ENCODE assay signal across 10 cellular contexts in the genomic region with DNA sequence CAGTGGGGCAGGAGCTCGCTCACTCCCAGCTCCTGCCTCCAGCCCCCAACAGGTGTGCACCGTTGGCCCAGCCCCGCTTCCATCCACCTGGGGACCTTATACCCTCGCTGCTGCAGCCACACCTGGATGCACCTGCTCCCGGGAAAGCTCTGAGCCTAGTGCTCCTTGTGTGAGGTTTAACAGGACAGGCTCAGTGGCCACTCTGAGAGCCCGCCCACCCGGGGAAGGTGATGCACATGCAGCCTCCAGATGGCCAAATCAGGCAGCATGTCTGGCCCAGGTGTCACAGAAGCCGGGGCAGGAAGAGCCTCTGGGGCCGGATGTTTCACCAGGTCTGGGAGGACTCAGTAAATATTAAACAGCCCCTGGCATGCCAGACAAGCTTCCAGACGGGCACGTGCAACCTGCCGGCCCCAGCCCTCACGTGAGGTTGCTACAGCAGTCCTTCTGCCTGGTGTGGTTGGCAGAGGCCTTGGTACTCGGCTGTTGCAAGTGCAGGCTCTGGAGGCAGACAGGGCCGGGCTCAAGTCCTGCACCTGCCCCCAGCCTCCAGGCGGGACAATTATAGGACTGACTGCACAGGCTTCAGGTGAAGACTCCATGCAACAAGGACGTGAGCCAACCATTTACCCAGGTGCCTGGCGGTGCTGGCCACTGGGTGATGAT.
DNase-seq lines count a peak whose midpoint lies in the region; ATAC-seq and TF ChIP-seq lines count a peak whose summit lies in the region.
"Had no signal": no experiment of that assay in that cellular context is flagged by ENCODE, and none has a peak within 500 bp of the region (broad histone marks: within the 10 kb centered on the region; RNA-seq: fewer than 3 reads in every experiment).

No MANE protein-coding gene starts in this region.

- H3K9me2 ChIP-seq in Karpas-422 (replicated peaks; ENCODE audit: insufficient read depth, low read length): no peaks in the 10 kb centered on the region

- H3K36me3 ChIP-seq in breast epithelium (no peaks in the 10 kb centered on the region), osteoblast (ENCODE audit: insufficient read depth, low read length) (no peaks in the 10 kb centered on the region), testis (ENCODE audit: low read depth, missing control alignments) (no peaks in the 10 kb centered on the region), Karpas-422 (ENCODE audit: insufficient read depth, low read length) (no peaks in the 10 kb centered on the region)

- TF ChIP-seq POLR2A in breast epithelium (IDR thresholded peaks at IDR 0.05): no peak
- TF ChIP-seq POLR2A in testis (IDR thresholded peaks at IDR 0.05): no peak

- TF ChIP-seq CTCF in breast epithelium (IDR thresholded peaks at IDR 0.05) (no peak), osteoblast (IDR thresholded peaks at IDR 0.05; ENCODE audit: extremely low read depth, low read depth, low read length) (no peak), testis (IDR thresholded peaks at IDR 0.05) (no peak)

- H3K4me3 ChIP-seq in breast epithelium (no peak overlapping the region), osteoblast (ENCODE audit: insufficient read depth, low read length) (no peak overlapping the region), testis (no peak overlapping the region), Karpas-422 (ENCODE audit: low read length) (no peak overlapping the region)

- H2AFZ ChIP-seq in osteoblast (ENCODE audit: low read length) (no peak overlapping the region), Karpas-422 (ENCODE audit: low read length) (no peak overlapping the region)

- DNase-seq in HK-2 (ENCODE audit: unreplicated experiment) (peak; percentile 78), NCI-H2171 (lab: John Stamatoyannopoulos, UW) (peak; percentile 85), breast epithelium (ENCODE audit: low spot score in 2 of 2) (peak; percentile 72 to 77), osteoblast (ENCODE audit: insufficient read length, low spot score, missing footprints) (peak; percentile 63), testis (no peak), Karpas-422 (no peak)
- DNase-seq: activated B cell treated with CpG ODN at 0.5 μM for 24 hours had no signal

- H3K9ac ChIP-seq in Karpas-422 (ENCODE audit: low read length): no peak overlapping the region
- H3K9ac ChIP-seq: KMS-11 had no signal

- no peaks in the 10 kb centered on the region for H3K4me1 ChIP-seq in breast epithelium
- H3K4me1 ChIP-seq in osteoblast (ENCODE audit: insufficient read depth, low read length): no peaks in the 10 kb centered on the region
- H3K4me1 ChIP-seq in testis: peaks cover 6% of the 10 kb centered on the region
- H3K4me1 ChIP-seq in Karpas-422 (ENCODE audit: low read length): no peaks in the 10 kb centered on the region

- no peaks in the 10 kb centered on the region for H3K27me3 ChIP-seq in breast epithelium
- H3K27me3 ChIP-seq in osteoblast (ENCODE audit: insufficient read depth, low read length): no peaks in the 10 kb centered on the region
- no peaks in the 10 kb centered on the region for H3K27me3 ChIP-seq in testis
- H3K27me3 ChIP-seq in Karpas-422 (ENCODE audit: low read length): no peaks in the 10 kb centered on the region

- no peaks in the 10 kb centered on the region for H4K20me1 ChIP-seq in osteoblast (ENCODE audit: insufficient read depth, low read length)
- no peaks in the 10 kb centered on the region for H4K20me1 ChIP-seq in Karpas-422 (ENCODE audit: insufficient read depth, low read depth, low read length)

- peak overlapping the region in 1 of 2 donors; percentile 52 for H3K27ac ChIP-seq in breast epithelium
- no peak overlapping the region for H3K27ac ChIP-seq in osteoblast (ENCODE audit: low read depth, low read length)
- H3K27ac ChIP-seq in testis: no peak overlapping the region
- no peak overlapping the region for H3K27ac ChIP-seq in Karpas-422 (ENCODE audit: low read length)
- H3K27ac ChIP-seq: KMS-11 had no signal

- H3K79me2 ChIP-seq in osteoblast (ENCODE audit: insufficient read depth, low read length) (no peaks in the 10 kb centered on the region), Karpas-422 (ENCODE audit: low read length) (no peaks in the 10 kb centered on the region)

- intact Hi-C loops in breast epithelium (cut with DNase I; ENCODE audit: low total_unique reads): no loop called here
- intact Hi-C loops in testis (cut with DNase I; ENCODE audit: low total_unique reads): no loop called here

- H3K9me3 ChIP-seq in breast epithelium (peaks cover 7 to 9% of the 10 kb centered on the region in 2 donors), osteoblast (ENCODE audit: low read depth, low read length) (peaks cover 5% of the 10 kb centered on the region), testis (no peaks in the 10 kb centered on the region), Karpas-422 (ENCODE audit: low read length) (no peaks in the 10 kb centered on the region)

- WGBS in testis, 2 donors: 59 to 85% methylated on average over 3 to 16 of the region's 18 CpGs

- H3K4me2 ChIP-seq in osteoblast (ENCODE audit: insufficient read depth, low read length) (no peak overlapping the region), Karpas-422 (ENCODE audit: low read depth, low read length, poor library complexity, severe bottlenecking) (no peak overlapping the region)
- H3K4me2 ChIP-seq: KMS-11 had no signal

- no peak for ATAC-seq in HG03521 (IDR thresholded peaks at IDR 0.05; ENCODE audit: unreplicated experiment)
- no peak for ATAC-seq in GM21423 (IDR thresholded peaks at IDR 0.05; ENCODE audit: unreplicated experiment)

Comparison
In these comparisons a context has a peak if more than half of its experiments do, and no peak if none do; other contexts are left out.
1. DNase-seq: peak in HK-2 (single experiment), NCI-H2171 (single experiment), breast epithelium (2 of 2) and osteoblast (single experiment); none in testis (single experiment) and Karpas-422 (single experiment).